ENCODE assay signal across 8 cellular contexts in genomic region chr12:28191018-28191595, GRCh38. TPM values are rescaled to one million over a fixed set of nuclear protein-coding genes. Genes with fewer than 3 reads are reported as not detected.
DNase-seq lines count a peak whose midpoint lies in the region; ATAC-seq, FAIRE-seq and TF ChIP-seq lines count a peak whose summit lies in the region.

No MANE protein-coding gene starts in this region.

- no peak for TF ChIP-seq CTCF in HepG2 (CRISPR knock-in tag; IDR thresholded peaks at IDR 0.05)

- H3K4me2 ChIP-seq in HepG2 (ENCODE audit: low read depth, low read length) = peak overlapping the region; percentile 89

- peak overlapping the region; percentile 97 for H3K4me3 Mint-ChIP-seq in central memory CD8-positive, alpha-beta T cell

- ATAC-seq in HG03159 (IDR thresholded peaks at IDR 0.05; ENCODE audit: unreplicated experiment) = peak; percentile 4
- peak; percentile 30 for ATAC-seq in central memory CD8-positive, alpha-beta T cell (replicated peaks; ENCODE audit: extremely low read depth, poor library complexity, severe bottlenecking)
- ATAC-seq in HepG2 = peak; percentile 25

- no peak for TF ChIP-seq RAD21 in HepG2 (CRISPR knock-in tag; IDR thresholded peaks at IDR 0.05)

- peaks cover 32% of the 10 kb centered on the region for H3K36me3 Mint-ChIP-seq in central memory CD8-positive, alpha-beta T cell (ENCODE audit: insufficient read depth)

- in situ Hi-C loops in HepG2 (cut with HindIII; ENCODE audit: extremely low pct_ligation_motif_present, low pct_unique_long_range_greater_than_20kb) = no loop called here

- peak overlapping the region; percentile 78 to 93 (median 83) for H3K4me3 ChIP-seq in HepG2 (replicated peaks in 1 of 3; ENCODE audit: insufficient read depth in 1 of 3, low read depth in 2 of 3, low read length in 3 of 3)

- H3K4me1 Mint-ChIP-seq in central memory CD8-positive, alpha-beta T cell = peaks cover 53% of the 10 kb centered on the region

- no peaks in the 10 kb centered on the region for H3K9me3 Mint-ChIP-seq in central memory CD8-positive, alpha-beta T cell

- H3K27ac ChIP-seq in HepG2 (ENCODE audit: extremely low read length, insufficient read depth, low read length) = peak overlapping the region; percentile 84

- TF ChIP-seq EP300 in HepG2 (IDR thresholded peaks at IDR 0.05; ENCODE audit: low read depth in 2 of 2, low read length in 2 of 2) = no peak
- TF ChIP-seq EP300 in HepG2 (CRISPR knock-in tag; IDR thresholded peaks at IDR 0.05; ENCODE audit: borderline replicate concordance) = no peak

- FAIRE-seq in HepG2 (lab: Jason Lieb, UNC) = no peak

- intact Hi-C loops in HepG2 (cut with micrococcal nuclease; ENCODE audit: unreplicated experiment) = no loop called here

- 43% methylated on average over 13 of the region's 14 CpGs for WGBS in HepG2 (ENCODE audit: low lambda C conversion rate)

- H3K4me1 ChIP-seq in HepG2 (ENCODE audit: insufficient read depth, low read length) = peaks cover 26% of the 10 kb centered on the region

- H3K9ac ChIP-seq in HepG2 (ENCODE audit: insufficient read depth, low read depth, low read length) = peak overlapping the region; percentile 93

- peaks cover 9% of the 10 kb centered on the region for H3K79me2 ChIP-seq in HepG2 (ENCODE audit: insufficient read depth, low read length)

- no peaks in the 10 kb centered on the region for H3K36me3 ChIP-seq in HepG2 (replicated peaks in 1 of 2; ENCODE audit: control insufficient read depth in 1 of 2, insufficient read depth in 2 of 2, low read length in 2 of 2)

- peak overlapping the region; percentile 99 for H3K27ac Mint-ChIP-seq in central memory CD8-positive, alpha-beta T cell (ENCODE audit: low read depth)

- CTCF ChIA-PET in HepG2 (lab: Yijun Ruan, JAX; ENCODE audit: low intra/inter-chr PET ratio, low total read pairs) = no interaction called here

- no peaks in the 10 kb centered on the region for H3K27me3 Mint-ChIP-seq in central memory CD8-positive, alpha-beta T cell

- no peak for TF ChIP-seq POLR2A in HepG2 (IDR thresholded peaks at IDR 0.05; ENCODE audit: insufficient read depth in 1 of 2, low read depth in 2 of 2, low read length in 2 of 2)

- H3K27me3 ChIP-seq in HepG2 (ENCODE audit: control insufficient read depth in 1 of 2, insufficient read depth in 2 of 2, low read length in 2 of 2) = no peaks in the 10 kb centered on the region; a peak in 1 of 5 replicates

- H4K20me1 ChIP-seq in HepG2 (ENCODE audit: insufficient read depth, low read length) = no peaks in the 10 kb centered on the region

- TSS peak; percentile 68 for BruUV-seq in HepG2 (replicated peaks; lab: Mats Ljungman, UMichigan)

- peaks cover 6% of the 10 kb centered on the region; the same call in 1 of the 2 replicates for H3K9me3 ChIP-seq in HepG2 (ENCODE audit: low read length)

- POLR2A ChIA-PET in HepG2 (lab: Yijun Ruan, JAX) = interaction anchor here (1.0 to 1.7 kb wide), 3 partner anchors 11 to 169 kb away, joined by 5 to 8 read pairs (median 6); no protein-coding TSS in a partner anchor

- H2AFZ ChIP-seq in HepG2 (ENCODE audit: low read length) = peak overlapping the region; percentile 83

- DNase-seq in NCI-H82 (lab: John Stamatoyannopoulos, UW) (peak; percentile 41), NCI-H82 treated with DMSO at 0.1 percent for 48 hours (lab: John Stamatoyannopoulos, UW; ENCODE audit: unreplicated experiment) (no peak), T-helper 22 cell (ENCODE audit: low read depth) (peak; percentile 41), HepG2 (ENCODE audit: low spot score) (no peak), NCI-H2107 (lab: John Stamatoyannopoulos, UW) (no peak)
- no peak for DNase-seq in central memory CD8-positive, alpha-beta T cell (ENCODE audit: low spot score in 2 of 2)
- peak; percentile 19 to 24 for DNase-seq in stimulated activated CD8-positive, alpha-beta memory T cell treated with anti-CD3 and anti-CD28 coated beads, Interleukin-7, amount 100 ng/mL, for 4 hours (ENCODE audit: low read depth in 2 of 2)

TF ChIP-seq in HepG2, 621 proteins besides CTCF, POLR2A, EP300 and RAD21 (continues in another document):
- TF ChIP-seq AKNA (CRISPR knock-in tag; IDR thresholded peaks at IDR 0.05; ENCODE audit: borderline replicate concordance) (no peak), SALL1 (CRISPR knock-in tag; IDR thresholded peaks at IDR 0.05) (no peak), NCOA2 (CRISPR knock-in tag; IDR thresholded peaks at IDR 0.05) (no peak), RBFOX2 (IDR thresholded peaks at IDR 0.05; ENCODE audit: low read depth, low read length) (no peak), ELF4 (CRISPR knock-in tag; IDR thresholded peaks at IDR 0.05; ENCODE audit: borderline replicate concordance) (no peak), SRF (IDR thresholded peaks at IDR 0.05; ENCODE audit: low read depth, low read length) (no peak), NR0B2 (CRISPR knock-in tag; IDR thresholded peaks at IDR 0.05) (0 out of 2 replicates have a peak, but pooled peaks have one; percentile 19), GPN1 (CRISPR knock-in tag; IDR thresholded peaks at IDR 0.05; ENCODE audit: borderline replicate concordance) (no peak)

RNA-seq across cellular contexts. Expression of gene CCDC91, which starts 0.9 kb away (rescaled TPM):
- 15.8 and 20.6 TPM in 2 replicates for total RNA-seq in HepG2 (2016; rRNA removed; fragmentation: Illumina TruSeq; extraction: Trizol)
- total RNA-seq in HepG2 (2016; cell fraction: cytosol; rRNA removed; fragmentation: Illumina TruSeq; extraction: Trizol; ENCODE audit: low read depth) = 88.7 and 93.9 TPM in 2 replicates
- 14.9 and 18.0 TPM in 2 replicates for total RNA-seq in HepG2 (2016; cell fraction: insoluble cytoplasmic fraction; rRNA removed; fragmentation: Illumina TruSeq; extraction: Trizol)
- total RNA-seq in HepG2 (2016; cell fraction: membrane; rRNA removed; fragmentation: Illumina TruSeq; extraction: Trizol) = 25.9 and 27.4 TPM in 2 replicates
- 19.4 and 19.8 TPM in 2 replicates for total RNA-seq in HepG2 (2016; cell fraction: nucleus; rRNA removed; fragmentation: Illumina TruSeq; extraction: Trizol)
- 7.7 and 9.8 TPM in 2 replicates for polyA plus RNA-seq in HepG2 (2011; rRNA removed)
- polyA plus RNA-seq in HepG2 (2011; cell fraction: cytosol; rRNA removed) = 5.3 and 9.0 TPM in 2 replicates
- 5.2 and 5.9 TPM in 2 replicates for polyA plus RNA-seq in HepG2 (2011; cell fraction: nucleus; rRNA removed)
- polyA plus RNA-seq in HepG2 (2012) = 9.2 and 10.4 TPM in 2 replicates
- polyA plus RNA-seq in HepG2 (2016; cell fraction: cytosol; fragmentation: Illumina TruSeq; extraction: Trizol; ENCODE audit: low read depth) = 1.3 and 1.9 TPM in 2 replicates
- 16.6 and 16.9 TPM in 2 replicates for polyA plus RNA-seq in HepG2 (2016; cell fraction: insoluble cytoplasmic fraction; fragmentation: Illumina TruSeq; extraction: Trizol; ENCODE audit: low read depth)
- polyA plus RNA-seq in HepG2 (2016; cell fraction: membrane; fragmentation: Illumina TruSeq; extraction: Trizol; ENCODE audit: low read depth) = 3.4 TPM in 2 replicates
- polyA plus RNA-seq in HepG2 (2016; cell fraction: nucleus; fragmentation: Illumina TruSeq; extraction: Trizol; ENCODE audit: insufficient read depth, low read depth) = 7.0 and 7.9 TPM in 2 replicates
- 17.8 and 41.4 TPM in 2 replicates for polyA minus RNA-seq in HepG2 (2011; rRNA and poly(A)+ RNA removed; ENCODE audit: low replicate concordance)
- polyA minus RNA-seq in HepG2 (2011; cell fraction: cytosol; rRNA and poly(A)+ RNA removed) = 12.6 and 19.2 TPM in 2 replicates
- 50.2 and 62.0 TPM in 2 replicates for polyA minus RNA-seq in HepG2 (2011; cell fraction: nucleus; rRNA and poly(A)+ RNA removed)

Comparison
In these comparisons a context has a peak if more than half of its experiments do, and no peak if none do; other contexts are left out.
1. DNase-seq: peak in NCI-H82 (single experiment), T-helper 22 cell (single experiment) and stimulated activated CD8-positive, alpha-beta memory T cell treated with anti-CD3 and anti-CD28 coated beads, Interleukin-7, amount 100 ng/mL, for 4 hours (2 of 2); none in NCI-H82 treated with DMSO at 0.1 percent for 48 hours (single experiment), central memory CD8-positive, alpha-beta T cell (0 of 2), HepG2 (single experiment) and NCI-H2107 (single experiment).
2. Peak in every context shown above with its lines, with median percentiles within 50 percentile points of each other: ATAC-seq.